ENCODE assay signal across 8 cellular contexts in genomic region chr2:241149925-241150659, GRCh38. TPM values are rescaled to one million over a fixed set of nuclear protein-coding genes. Genes with fewer than 3 reads are reported as not detected.
DNase-seq lines count a peak whose midpoint lies in the region; ATAC-seq and TF ChIP-seq lines count a peak whose summit lies in the region.

Gene PPP1R7 (plus strand): TSS chr2:241150467. CDS start chr2:241150496, 29 bp downstream.

- peak within 1 kb of the TSS; percentile 94 for H2AFZ ChIP-seq in trophoblast cell (ENCODE audit: insufficient read depth, low read length, poor library complexity)

- H4K91ac ChIP-seq in trophoblast cell (ENCODE audit: low read depth, low read length): peak within 1 kb of the TSS; percentile 66

- H3K4me2 ChIP-seq in trophoblast cell (ENCODE audit: low read length): peak within 1 kb of the TSS; percentile 99

- H2BK5ac ChIP-seq in trophoblast cell (ENCODE audit: low read depth, low read length, poor library complexity): peak within 1 kb of the TSS; percentile 25

- H4K8ac ChIP-seq in trophoblast cell (ENCODE audit: low read depth, low read length): peak within 1 kb of the TSS; percentile 57

- DNase-seq in NCI-H1417 treated with DMSO at 0.1 percent for 48 hours (lab: John Stamatoyannopoulos, UW): peak; percentile 82
- DNase-seq in SW480 (ENCODE audit: low spot score): peak; percentile 91
- DNase-seq in activated naive CD8-positive, alpha-beta T cell treated with anti-CD3 and anti-CD28 coated beads, Interleukin-2, amount 50 U/mL, for 24 hours: peak; percentile 94
- DNase-seq in Right ventricle myocardium superior: peak; percentile 97
- peak; percentile 98 for DNase-seq in trophoblast cell
- peak; percentile 96 for DNase-seq in transverse colon

- H3K4me3 ChIP-seq in trophoblast cell (ENCODE audit: low read depth, low read length): peak within 1 kb of the TSS; percentile 87
- H3K4me3 ChIP-seq in transverse colon: peak within 1 kb of the TSS; percentile 76 to 96 (median 94)

- H2BK12ac ChIP-seq in trophoblast cell (ENCODE audit: low read length): no peak within 1 kb of the TSS

- H3K9me3 ChIP-seq in trophoblast cell (ENCODE audit: insufficient read depth, low read depth, low read length) (no peaks in the 10 kb centered on the region), transverse colon (no peaks in the 10 kb centered on the region)

- peak within 1 kb of the TSS; percentile 34 for H3K23ac ChIP-seq in trophoblast cell (ENCODE audit: low read length)

- H3K27ac Mint-ChIP-seq in activated naive CD8-positive, alpha-beta T cell treated with anti-CD3 and anti-CD28 coated beads, Interleukin-2, amount 50 U/mL, for 24 hours: peak within 1 kb of the TSS; percentile 95

- H3K36me3 ChIP-seq in trophoblast cell (ENCODE audit: control insufficient read depth in 1 of 2, insufficient read depth in 2 of 2, low read length in 2 of 2) (peaks cover 7 to 10% of the 10 kb centered on the region in 2 experiments), transverse colon (no peaks in the 10 kb centered on the region)

- H3K27me3 Mint-ChIP-seq in activated naive CD8-positive, alpha-beta T cell treated with anti-CD3 and anti-CD28 coated beads, Interleukin-2, amount 50 U/mL, for 24 hours: no peaks in the 10 kb centered on the region

- TF ChIP-seq CTCF in GM12874 (IDR thresholded peaks at IDR 0.05; ENCODE audit: insufficient read depth, low read depth, low read length): peak; percentile 60
- TF ChIP-seq CTCF in transverse colon (IDR thresholded peaks at IDR 0.05): peak in 2 of 5 experiments; percentile 14 to 26

- peak; percentile 72 for ATAC-seq in HG02763 (IDR thresholded peaks at IDR 0.05; ENCODE audit: unreplicated experiment)
- peak; percentile 79 for ATAC-seq in activated naive CD8-positive, alpha-beta T cell treated with anti-CD3 and anti-CD28 coated beads, Interleukin-2, amount 50 U/mL, for 24 hours
- ATAC-seq in Right ventricle myocardium superior (ENCODE audit: poor library complexity): peak; percentile 98

- WGBS in trophoblast cell (ENCODE audit: extremely low coverage, insufficient coverage, insufficient read length): no CpG with 5 or more reads among the region's 73 CpGs
- 1% methylated on average over 65 of the region's 73 CpGs; no CpG with 5 or more reads in 1 of the 2 donors for WGBS in transverse colon (ENCODE audit: low coverage in 1 of 2), 2 donors

- peaks cover 6 to 13% of the 10 kb centered on the region in 2 experiments for H3K4me1 ChIP-seq in trophoblast cell (ENCODE audit: control insufficient read depth in 1 of 2, insufficient read depth in 2 of 2, low read length in 2 of 2)
- peaks cover 8 to 21% (median 20%) of the 10 kb centered on the region in 4 donors for H3K4me1 ChIP-seq in transverse colon

- peak within 1 kb of the TSS; percentile 88 for H3K9ac ChIP-seq in trophoblast cell (ENCODE audit: low read length)

- H3K4ac ChIP-seq in trophoblast cell (ENCODE audit: low read depth, low read length): peak within 1 kb of the TSS; percentile 61

- peak within 1 kb of the TSS; percentile 0 for H3K27ac ChIP-seq in trophoblast cell (ENCODE audit: low read depth, low read length)
- H3K27ac ChIP-seq in transverse colon: peak within 1 kb of the TSS; percentile 85 to 93 (median 87)

- TF ChIP-seq EP300 in transverse colon (IDR thresholded peaks at IDR 0.05; ENCODE audit: low read depth): no peak

- intact Hi-C loops in Right ventricle myocardium superior (cut with DNase I) (no loop called here), transverse colon (cut with DNase I; ENCODE audit: low total_unique reads) (no loop called here)

- H3K27me3 ChIP-seq in trophoblast cell (ENCODE audit: insufficient read depth, low read length) (no peaks in the 10 kb centered on the region), transverse colon (no peaks in the 10 kb centered on the region)

- H3K18ac ChIP-seq in trophoblast cell (ENCODE audit: low read length): peak within 1 kb of the TSS; percentile 62

- H3K36me3 Mint-ChIP-seq in activated naive CD8-positive, alpha-beta T cell treated with anti-CD3 and anti-CD28 coated beads, Interleukin-2, amount 50 U/mL, for 24 hours (ENCODE audit: low read depth): peaks cover 12% of the 10 kb centered on the region

- peak within 1 kb of the TSS; percentile 38 for H2BK120ac ChIP-seq in trophoblast cell (ENCODE audit: insufficient read depth, low read length, poor library complexity)

- in situ Hi-C loops in transverse colon (cut with MboI; ENCODE audit: low pct_ligation_motif_present in 1 of 4, low pct_unique_long_range_greater_than_20kb in 1 of 4, low sequenced_read_pairs in 3 of 4): no loop called here

- peaks cover 5% of the 10 kb centered on the region for H3K79me2 ChIP-seq in trophoblast cell (ENCODE audit: control insufficient read depth, insufficient read depth, low read length, poor library complexity)

- H3K4me3 Mint-ChIP-seq in activated naive CD8-positive, alpha-beta T cell treated with anti-CD3 and anti-CD28 coated beads, Interleukin-2, amount 50 U/mL, for 24 hours: peak within 1 kb of the TSS; percentile 97

- H2AK5ac ChIP-seq in trophoblast cell (ENCODE audit: low read length): no peak within 1 kb of the TSS

- H4K12ac ChIP-seq in trophoblast cell (ENCODE audit: low read depth, low read length): no peak within 1 kb of the TSS

- peak within 1 kb of the TSS; percentile 62 for H3K14ac ChIP-seq in trophoblast cell (ENCODE audit: low read length)

- peak; percentile 64 for TF ChIP-seq POLR2A in transverse colon (IDR thresholded peaks at IDR 0.05)

- peaks cover 59% of the 10 kb centered on the region for H3K4me1 Mint-ChIP-seq in activated naive CD8-positive, alpha-beta T cell treated with anti-CD3 and anti-CD28 coated beads, Interleukin-2, amount 50 U/mL, for 24 hours

- peaks cover 7% of the 10 kb centered on the region for H3K79me1 ChIP-seq in trophoblast cell (ENCODE audit: low read length)

- H3K9me3 Mint-ChIP-seq in activated naive CD8-positive, alpha-beta T cell treated with anti-CD3 and anti-CD28 coated beads, Interleukin-2, amount 50 U/mL, for 24 hours: no peaks in the 10 kb centered on the region

RNA-seq across cellular contexts. Expression of gene PPP1R7, which starts in this region (rescaled TPM):
- total RNA-seq in Right ventricle myocardium superior: 66.0 TPM
- polyA plus RNA-seq in trophoblast cell (2013): 62.6 and 68.8 TPM in 2 replicates
- 10 to 100 TPM; 10.8 to 84.2 (median 46.5) TPM for total RNA-seq in transverse colon

Comparison
In these comparisons a context has a peak if more than half of its experiments do, and no peak if none do; other contexts are left out.
1. Peak in every context shown above with its lines: DNase-seq, ATAC-seq, H3K4me3 ChIP-seq and H3K27ac ChIP-seq.